Comparison of ENCODE assay signal across 1 cellular context in genomic region chr1:109586055-109586454, GRCh38.
A peak's percentile ranks its signal among the peaks of the same experiment; 100 is the strongest.
TF ChIP-seq lines count a peak whose summit lies in the region.

No MANE protein-coding gene starts in this region.

TF ChIP-seq in HepG2, 621 proteins besides CTCF, POLR2A, EP300 and RAD21 (continued from another document and continues in another):
- no peak for TF ChIP-seq ZNF142 (CRISPR knock-in tag; IDR thresholded peaks at IDR 0.05)
- TF ChIP-seq SOX5 (CRISPR knock-in tag; IDR thresholded peaks at IDR 0.05; ENCODE audit: borderline replicate concordance): peak; percentile 79; the same call in 1 of the 2 replicates
- TF ChIP-seq TEF (CRISPR knock-in tag; IDR thresholded peaks at IDR 0.05): no peak
- 0 out of 2 replicates have a peak, but pooled peaks have one; percentile 47 for TF ChIP-seq RXRB (CRISPR knock-in tag; IDR thresholded peaks at IDR 0.05; ENCODE audit: borderline replicate concordance)
- no peak for TF ChIP-seq ZMYM2 (CRISPR knock-in tag; IDR thresholded peaks at IDR 0.05)
- peak; percentile 88 for TF ChIP-seq ZNF362 (CRISPR knock-in tag; IDR thresholded peaks at IDR 0.05; ENCODE audit: borderline replicate concordance)
- TF ChIP-seq SRSF4 (IDR thresholded peaks at IDR 0.05; ENCODE audit: low read depth, low read length, poor library complexity, severe bottlenecking): no peak
- no peak for TF ChIP-seq KMT2A (CRISPR knock-in tag; IDR thresholded peaks at IDR 0.05)
- TF ChIP-seq SSRP1 (CRISPR knock-in tag; IDR thresholded peaks at IDR 0.05): no peak
- TF ChIP-seq GPBP1L1 (CRISPR knock-in tag; IDR thresholded peaks at IDR 0.05): no peak
- TF ChIP-seq ZNF788 (CRISPR knock-in tag; IDR thresholded peaks at IDR 0.05; ENCODE audit: borderline replicate concordance): 0 out of 2 replicates have a peak, but pooled peaks have one; percentile 25
- TF ChIP-seq CBX2 (IDR thresholded peaks at IDR 0.05; ENCODE audit: low read depth, low read length): no peak
- TF ChIP-seq CBX2 (CRISPR knock-in tag; IDR thresholded peaks at IDR 0.05; ENCODE audit: low read depth): no peak
- TF ChIP-seq KMT2B (CRISPR knock-in tag; IDR thresholded peaks at IDR 0.05): no peak
- peak; percentile 96 for TF ChIP-seq MIXL1 (CRISPR knock-in tag; IDR thresholded peaks at IDR 0.05)
- no peak for TF ChIP-seq ZNF790 (CRISPR knock-in tag; IDR thresholded peaks at IDR 0.05; ENCODE audit: borderline replicate concordance)
- no peak for TF ChIP-seq ZNF773 (CRISPR knock-in tag; IDR thresholded peaks at IDR 0.05; ENCODE audit: borderline replicate concordance)
- no peak for TF ChIP-seq NFYC (CRISPR knock-in tag; IDR thresholded peaks at IDR 0.05)
- TF ChIP-seq MTA1 (CRISPR knock-in tag; IDR thresholded peaks at IDR 0.05; ENCODE audit: borderline replicate concordance): no peak
- no peak for TF ChIP-seq ZBTB34 (CRISPR knock-in tag; IDR thresholded peaks at IDR 0.05)
- TF ChIP-seq TRIM22 (IDR thresholded peaks at IDR 0.05): no peak
- no peak for TF ChIP-seq MIER3 (CRISPR knock-in tag; IDR thresholded peaks at IDR 0.05; ENCODE audit: borderline replicate concordance)
- no peak for TF ChIP-seq NCOA5 (CRISPR knock-in tag; IDR thresholded peaks at IDR 0.05)
- no peak for TF ChIP-seq GATAD1 (CRISPR knock-in tag; IDR thresholded peaks at IDR 0.05)
- TF ChIP-seq ZNF570 (CRISPR knock-in tag; IDR thresholded peaks at IDR 0.05; ENCODE audit: borderline replicate concordance): no peak
- TF ChIP-seq REPIN1 (CRISPR knock-in tag; IDR thresholded peaks at IDR 0.05; ENCODE audit: borderline replicate concordance, low read depth): no peak
- peak; percentile 47; the same call in 1 of the 2 replicates for TF ChIP-seq NR2C2 (CRISPR knock-in tag; IDR thresholded peaks at IDR 0.05; ENCODE audit: borderline replicate concordance)
- TF ChIP-seq SP4 (CRISPR knock-in tag; IDR thresholded peaks at IDR 0.05): no peak
- no peak for TF ChIP-seq SMARCE1 (IDR thresholded peaks at IDR 0.05; ENCODE audit: borderline replicate concordance)
- TF ChIP-seq JUNB (CRISPR knock-in tag; IDR thresholded peaks at IDR 0.05; ENCODE audit: borderline replicate concordance): no peak
- TF ChIP-seq HNF4G (IDR thresholded peaks at IDR 0.05; ENCODE audit: borderline replicate concordance, low read depth, low read length): peak; percentile 15; the same call in 1 of the 2 replicates
- TF ChIP-seq HNF4G (CRISPR knock-in tag; IDR thresholded peaks at IDR 0.05; ENCODE audit: borderline replicate concordance, low read depth): no peak
- TF ChIP-seq ESRRA (CRISPR knock-in tag; IDR thresholded peaks at IDR 0.05; ENCODE audit: low read depth): peak; percentile 97
- no peak for TF ChIP-seq GABPB1 (CRISPR knock-in tag; IDR thresholded peaks at IDR 0.05)
- TF ChIP-seq IKZF1 (IDR thresholded peaks at IDR 0.05): no peak
- TF ChIP-seq MEF2D (CRISPR knock-in tag; IDR thresholded peaks at IDR 0.05): 0 out of 2 replicates have a peak, but pooled peaks have one; percentile 44
- no peak for TF ChIP-seq ZSCAN31 (CRISPR knock-in tag; IDR thresholded peaks at IDR 0.05; ENCODE audit: low read depth)
- TF ChIP-seq GRHL1 (CRISPR knock-in tag; conservative IDR thresholded peaks at IDR 0.05): no peak
- no peak for TF ChIP-seq FOXO4 (CRISPR knock-in tag; conservative IDR thresholded peaks at IDR 0.05)
- no peak for TF ChIP-seq ZNF672 (CRISPR knock-in tag; IDR thresholded peaks at IDR 0.05)
- peak; percentile 69 for TF ChIP-seq GFI1 (CRISPR knock-in tag; IDR thresholded peaks at IDR 0.05; ENCODE audit: borderline replicate concordance)
- TF ChIP-seq THAP9 (CRISPR knock-in tag; IDR thresholded peaks at IDR 0.05; ENCODE audit: borderline replicate concordance): no peak
- TF ChIP-seq ETV5 (CRISPR knock-in tag; IDR thresholded peaks at IDR 0.05; ENCODE audit: borderline replicate concordance): peak; percentile 69; the same call in 1 of the 2 replicates
